20 cellular contexts compared by ENCODE assay signal in genomic region chr19:17562097-17562496, GRCh38. TPM values are rescaled to one million over a fixed set of nuclear protein-coding genes. Genes with fewer than 3 reads are reported as not detected.
DNase-seq lines count a peak whose midpoint lies in the region; TF ChIP-seq lines count a peak whose summit lies in the region.
"Had no signal": no experiment of that assay in that cellular context is flagged by ENCODE, and none has a peak within 500 bp of the region (broad histone marks: within the 10 kb centered on the region; RNA-seq: fewer than 3 reads in every experiment).

No MANE protein-coding gene starts in this region.

- peak overlapping the region; percentile 72 for H3K27ac Mint-ChIP-seq in activated CD4-positive, alpha-beta T cell treated with anti-CD3 and anti-CD28 coated beads, Interleukin-2, amount 10 ng/mL, durations not matched to agents 7 days and 5 days
- no peak overlapping the region for H3K27ac Mint-ChIP-seq in activated CD4-positive, alpha-beta T cell treated with anti-CD3 and anti-CD28 coated beads, Interleukin-2, amount 10 ng/mL, durations not matched to agents 24 days and 14 days
- H3K27ac Mint-ChIP-seq in nephron progenitor cell, result peak overlapping the region; percentile 57

- H3K27me3 ChIP-seq in left ventricle myocardium inferior (ENCODE audit: low read depth) (no peaks in the 10 kb centered on the region), right atrium auricular region (no peaks in the 10 kb centered on the region)
- H3K27me3 ChIP-seq: BE2C had no signal

- intact Hi-C loops in activated CD4-positive, alpha-beta T cell treated with anti-CD3 and anti-CD28 coated beads, Interleukin-2, amount 10 ng/mL, durations not matched to agents 24 days and 14 days (cut with micrococcal nuclease), result no loop called here
- intact Hi-C loops in left ventricle myocardium inferior (cut with micrococcal nuclease), result no loop called here

- DNase-seq in activated CD4-positive, alpha-beta T cell treated with anti-CD3 and anti-CD28 coated beads, Interleukin-2, amount 10 ng/mL, durations not matched to agents 7 days and 5 days, result no peak
- DNase-seq in activated CD4-positive, alpha-beta T cell treated with anti-CD3 and anti-CD28 coated beads, Interleukin-2, amount 10 ng/mL, durations not matched to agents 24 days and 14 days, result no peak
- DNase-seq in left ventricle myocardium inferior (no peak), right atrium auricular region (ENCODE audit: low spot score) (no peak), nephron progenitor cell (no peak), globus pallidus (ENCODE audit: low spot score) (no peak), NOMO-1 treated with dmso at 0.1 percent for 144 hours (lab: John Stamatoyannopoulos, UW; ENCODE audit: unreplicated experiment) (no peak), GM20000 (ENCODE audit: low spot score) (no peak)
- DNase-seq: BE2C; CD8-positive, alpha-beta memory T cell; DMS53; EL; NCI-H1436; NCI-H1930; NCI-H226; NCI-H524; NCI-H82; PC-9 had no signal

- no peak overlapping the region for H3K4me3 Mint-ChIP-seq in activated CD4-positive, alpha-beta T cell treated with anti-CD3 and anti-CD28 coated beads, Interleukin-2, amount 10 ng/mL, durations not matched to agents 7 days and 5 days
- no peak overlapping the region for H3K4me3 Mint-ChIP-seq in activated CD4-positive, alpha-beta T cell treated with anti-CD3 and anti-CD28 coated beads, Interleukin-2, amount 10 ng/mL, durations not matched to agents 24 days and 14 days
- no peak overlapping the region for H3K4me3 Mint-ChIP-seq in nephron progenitor cell

- H3K9me3 ChIP-seq in left ventricle myocardium inferior (replicated peaks) (no peaks in the 10 kb centered on the region), right atrium auricular region (no peaks in the 10 kb centered on the region)
- H3K9me3 ChIP-seq: BE2C had no signal

- H3K36me3 Mint-ChIP-seq in activated CD4-positive, alpha-beta T cell treated with anti-CD3 and anti-CD28 coated beads, Interleukin-2, amount 10 ng/mL, durations not matched to agents 7 days and 5 days (ENCODE audit: low read depth), result peaks cover 42% of the 10 kb centered on the region
- H3K36me3 Mint-ChIP-seq in activated CD4-positive, alpha-beta T cell treated with anti-CD3 and anti-CD28 coated beads, Interleukin-2, amount 10 ng/mL, durations not matched to agents 24 days and 14 days (ENCODE audit: low read depth), result peaks cover 47% of the 10 kb centered on the region
- peaks cover 37% of the 10 kb centered on the region for H3K36me3 Mint-ChIP-seq in nephron progenitor cell (ENCODE audit: low read depth)

- H3K4me3 ChIP-seq in left ventricle myocardium inferior (no peak overlapping the region), right atrium auricular region (no peak overlapping the region)
- H3K4me3 ChIP-seq: GM12878, PC-9 had no signal

- H3K27ac ChIP-seq in left ventricle myocardium inferior (replicated peaks), result peak overlapping the region; percentile 76
- H3K27ac ChIP-seq in right atrium auricular region, result peak overlapping the region in 1 of 2 donors; percentile 16
- H3K27ac ChIP-seq: 22Rv1, PC-9 had no signal

- H3K36me3 ChIP-seq in left ventricle myocardium inferior (peaks cover 57% of the 10 kb centered on the region), right atrium auricular region (peaks cover 20% of the 10 kb centered on the region)

- CTCF ChIA-PET in activated CD4-positive, alpha-beta T cell treated with anti-CD3 and anti-CD28 coated beads, Interleukin-2, amount 10 ng/mL, durations not matched to agents 7 days and 5 days (lab: Charles Lee), result no interaction called here

- no peak for TF ChIP-seq CTCF in left ventricle myocardium inferior (IDR thresholded peaks at IDR 0.05; ENCODE audit: borderline replicate concordance)
- TF ChIP-seq CTCF in right atrium auricular region (IDR thresholded peaks at IDR 0.05), result no peak
- TF ChIP-seq CTCF in nephron progenitor cell (IDR thresholded peaks at IDR 0.05), result no peak
- TF ChIP-seq CTCF in GM20000 (IDR thresholded peaks at IDR 0.05; ENCODE audit: extremely low read depth, missing control alignments), result no peak

- peaks cover 70% of the 10 kb centered on the region for H3K4me1 ChIP-seq in left ventricle myocardium inferior
- H3K4me1 ChIP-seq in right atrium auricular region, result peaks cover 0 to 41% of the 10 kb centered on the region in 2 donors
- H3K4me1 ChIP-seq: BE2C had no signal

- no peaks in the 10 kb centered on the region for H3K9me3 Mint-ChIP-seq in activated CD4-positive, alpha-beta T cell treated with anti-CD3 and anti-CD28 coated beads, Interleukin-2, amount 10 ng/mL, durations not matched to agents 7 days and 5 days
- no peaks in the 10 kb centered on the region for H3K9me3 Mint-ChIP-seq in activated CD4-positive, alpha-beta T cell treated with anti-CD3 and anti-CD28 coated beads, Interleukin-2, amount 10 ng/mL, durations not matched to agents 24 days and 14 days
- H3K9me3 Mint-ChIP-seq in nephron progenitor cell, result no peaks in the 10 kb centered on the region
- H3K9me3 Mint-ChIP-seq: CD8-positive, alpha-beta memory T cell had no signal

- no peaks in the 10 kb centered on the region for H3K27me3 Mint-ChIP-seq in activated CD4-positive, alpha-beta T cell treated with anti-CD3 and anti-CD28 coated beads, Interleukin-2, amount 10 ng/mL, durations not matched to agents 7 days and 5 days
- no peaks in the 10 kb centered on the region for H3K27me3 Mint-ChIP-seq in activated CD4-positive, alpha-beta T cell treated with anti-CD3 and anti-CD28 coated beads, Interleukin-2, amount 10 ng/mL, durations not matched to agents 24 days and 14 days
- no peaks in the 10 kb centered on the region for H3K27me3 Mint-ChIP-seq in nephron progenitor cell (ENCODE audit: low read depth, poor library complexity)
- H3K27me3 Mint-ChIP-seq: CD8-positive, alpha-beta memory T cell had no signal

- POLR2A ChIA-PET in activated CD4-positive, alpha-beta T cell treated with anti-CD3 and anti-CD28 coated beads, Interleukin-2, amount 10 ng/mL, durations not matched to agents 7 days and 5 days (lab: Charles Lee), result interaction anchor here (0.7 kb wide), 1 partner anchor 235 kb away, joined by 3 read pairs; no protein-coding TSS in a partner anchor

- H3K4me1 Mint-ChIP-seq in activated CD4-positive, alpha-beta T cell treated with anti-CD3 and anti-CD28 coated beads, Interleukin-2, amount 10 ng/mL, durations not matched to agents 7 days and 5 days, result peaks cover 8% of the 10 kb centered on the region
- peaks cover 6% of the 10 kb centered on the region for H3K4me1 Mint-ChIP-seq in activated CD4-positive, alpha-beta T cell treated with anti-CD3 and anti-CD28 coated beads, Interleukin-2, amount 10 ng/mL, durations not matched to agents 24 days and 14 days
- H3K4me1 Mint-ChIP-seq in nephron progenitor cell, result peaks cover 10% of the 10 kb centered on the region

RNA-seq across cellular contexts. Expression of gene COLGALT1, which starts 6.6 kb away (rescaled TPM):
- 10 to 100 TPM; 55.4 to 62.0 TPM for total RNA-seq in activated CD4-positive, alpha-beta T cell treated with anti-CD3 and anti-CD28 coated beads, Interleukin-2, amount 10 ng/mL, durations not matched to agents 7 days and 5 days
- total RNA-seq in activated CD4-positive, alpha-beta T cell treated with anti-CD3 and anti-CD28 coated beads, Interleukin-2, amount 10 ng/mL, durations not matched to agents 24 days and 14 days, result 103 and 106 TPM in 2 replicates
- total RNA-seq in left ventricle myocardium inferior, result 31.2 TPM
- total RNA-seq in right atrium auricular region, result 10 to 100 TPM; 28.3 to 30.8 TPM

RNA-seq across cellular contexts. Expression of gene PGLS, which starts 50.6 kb away (rescaled TPM):
- total RNA-seq in activated CD4-positive, alpha-beta T cell treated with anti-CD3 and anti-CD28 coated beads, Interleukin-2, amount 10 ng/mL, durations not matched to agents 7 days and 5 days, result 10 to 100 TPM; 81.8 to 93.0 TPM
- total RNA-seq in activated CD4-positive, alpha-beta T cell treated with anti-CD3 and anti-CD28 coated beads, Interleukin-2, amount 10 ng/mL, durations not matched to agents 24 days and 14 days, result 64.8 and 73.7 TPM in 2 replicates
- total RNA-seq in left ventricle myocardium inferior (19.9 TPM), right atrium auricular region (10 to 100 TPM; 20.4 to 35.9 TPM)
